Comparison of ENCODE assay signal across 26 cellular contexts in genomic region chr5:89428624-89429023, GRCh38.
"Had no signal": no experiment of that assay in that cellular context is flagged by ENCODE, and none has a peak within 500 bp of the region (broad histone marks: within the 10 kb centered on the region; RNA-seq: fewer than 3 reads in every experiment).

No MANE protein-coding gene starts in this region.

- H3K27ac ChIP-seq: dorsolateral prefrontal cortex, epithelial cell of prostate, gastroesophageal sphincter, heart right ventricle, lower lobe of right lung, prostate gland, right atrium auricular region, sigmoid colon, testis, tibial artery had no signal

- H3K4me1 ChIP-seq: gastroesophageal sphincter, heart right ventricle, lower lobe of right lung, prostate gland, right atrium auricular region, sigmoid colon, testis, tibial artery had no signal

- H3K27me3 ChIP-seq: dorsolateral prefrontal cortex, gastroesophageal sphincter, heart right ventricle, right atrium auricular region, sigmoid colon, testis, tibial artery had no signal

- H3K9me3 ChIP-seq: gastroesophageal sphincter, lower lobe of right lung, prostate gland, right atrium auricular region, sigmoid colon, testis, tibial artery had no signal

- DNase-seq: dorsolateral prefrontal cortex; effector CD4-positive, alpha-beta T cell; foreskin fibroblast; glutamatergic neuron; heart right ventricle; hippocampal formation; left ventricle myocardium superior; lower lobe of right lung; naive thymus-derived CD8-positive, alpha-beta T cell; nephron progenitor cell; nucleus accumbens; sigmoid colon; stimulated activated CD4-positive, alpha-beta T cell treated with anti-CD3 and anti-CD28 coated beads, Interleukin-2, amount 100 ng/mL, for 24 hours; stimulated activated CD4-positive, alpha-beta T cell treated with anti-CD3 and anti-CD28 coated beads, Interleukin-4, amount 100 ng/mL, for 24 hours; stimulated activated naive CD8-positive, alpha-beta T cell treated with anti-CD3 and anti-CD28 coated beads, Interleukin-15, Interleukin-2, amounts not matched to agents 100 U/mL and 50 U/mL, for 24 hours; substantia nigra; testis; tibial artery had no signal

- H3K36me3 ChIP-seq: gastroesophageal sphincter, heart right ventricle, lower lobe of right lung, prostate gland, right atrium auricular region, sigmoid colon, tibial artery had no signal

- FAIRE-seq: colon, islet of Langerhans had no signal

- H3K4me3 ChIP-seq: dorsolateral prefrontal cortex, gastroesophageal sphincter, heart right ventricle, lower lobe of right lung, prostate gland, right atrium auricular region, sigmoid colon, testis, tibial artery had no signal

- ATAC-seq: esophagus mucosa; gastroesophageal sphincter; heart right ventricle; left ventricle myocardium superior; lower lobe of right lung; naive thymus-derived CD8-positive, alpha-beta T cell; stimulated activated effector memory CD8-positive, alpha-beta T cell treated with anti-CD3 and anti-CD28 coated beads, Interleukin-12 subunit alpha, Interleukin-12 subunit beta, amount 100 ng/mL, for 72 hours; stimulated activated naive CD8-positive, alpha-beta T cell treated with anti-CD3 and anti-CD28 coated beads, Interleukin-15, Interleukin-2, amounts not matched to agents 100 U/mL and 50 U/mL, for 24 hours had no signal
